In genomic region chr11:65183201-65183891, GRCh38 we compare ENCODE assay signal across 10 cellular contexts. TPM values are rescaled to one million over a fixed set of nuclear protein-coding genes. Genes with fewer than 3 reads are reported as not detected.
DNase-seq lines count a peak whose midpoint lies in the region; ATAC-seq and TF ChIP-seq lines count a peak whose summit lies in the region.
"Had no signal": no experiment of that assay in that cellular context is flagged by ENCODE, and none has a peak within 500 bp of the region (broad histone marks: within the 10 kb centered on the region; RNA-seq: fewer than 3 reads in every experiment).

No MANE protein-coding gene starts in this region.

- H3K4me1 Mint-ChIP-seq in central memory CD8-positive, alpha-beta T cell = peaks cover 31% of the 10 kb centered on the region

- peaks cover 44% of the 10 kb centered on the region for H3K4me1 ChIP-seq in HUES6 (ENCODE audit: control insufficient read depth, insufficient read depth, low read length)

- DNase-seq in AG04450 (ENCODE audit: low read depth, low spot score) (no peak), mucosa of gallbladder (ENCODE audit: low spot score) (peak; percentile 66), GM13976 (ENCODE audit: low spot score) (no peak), occipital lobe (lab: John Stamatoyannopoulos, UW) (no peak), NOMO-1 treated with dmso at 0.1 percent for 144 hours (lab: John Stamatoyannopoulos, UW; ENCODE audit: unreplicated experiment) (no peak)
- no peak for DNase-seq in central memory CD8-positive, alpha-beta T cell (ENCODE audit: low spot score in 2 of 2)

- ATAC-seq in central memory CD8-positive, alpha-beta T cell (replicated peaks; ENCODE audit: extremely low read depth, poor library complexity, severe bottlenecking) = no peak
- no peak for ATAC-seq in HG03280 (IDR thresholded peaks at IDR 0.05; ENCODE audit: unreplicated experiment)

- H3K4me3 ChIP-seq in AG04450 (ENCODE audit: low read depth, low read length) = peak overlapping the region; percentile 88
- peak overlapping the region; percentile 99 for H3K4me3 ChIP-seq in HUES6 (ENCODE audit: low read depth, low read length)

- no peaks in the 10 kb centered on the region for H3K9me3 Mint-ChIP-seq in central memory CD8-positive, alpha-beta T cell

- H3K4me3 Mint-ChIP-seq in central memory CD8-positive, alpha-beta T cell = peak overlapping the region; percentile 89

- CTCF ChIA-PET in AG04450 (lab: Charles Lee) = no interaction called here

- H3K27me3 ChIP-seq in AG04450 (ENCODE audit: control insufficient read depth, insufficient read depth, low read length) = no peaks in the 10 kb centered on the region
- no peaks in the 10 kb centered on the region for H3K27me3 ChIP-seq in HUES6 (ENCODE audit: control insufficient read depth, insufficient read depth, low read length)
- H3K27me3 ChIP-seq: right lobe of liver had no signal

- H3K27me3 Mint-ChIP-seq in central memory CD8-positive, alpha-beta T cell = no peaks in the 10 kb centered on the region

- peak overlapping the region; percentile 76 for H3K9ac ChIP-seq in HUES6 (ENCODE audit: low read length)

- H3K27ac ChIP-seq in AG04450 (ENCODE audit: low read depth, low read length) (no peak overlapping the region), HUES6 (ENCODE audit: low read depth, low read length) (no peak overlapping the region)

- POLR2A ChIA-PET in AG04450 (lab: Yijun Ruan, JAX) = interaction anchor here (2.3 kb wide), 1 partner anchor 48 kb away, joined by 10 read pairs; no protein-coding TSS in a partner anchor

- H3K36me3 Mint-ChIP-seq in central memory CD8-positive, alpha-beta T cell (ENCODE audit: insufficient read depth) = peaks cover 8% of the 10 kb centered on the region

- no peak for TF ChIP-seq CTCF in AG04450 (IDR thresholded peaks at IDR 0.05; ENCODE audit: low read depth, low read length)
- no peak for TF ChIP-seq CTCF in GM13976 (IDR thresholded peaks at IDR 0.05; ENCODE audit: borderline replicate concordance, control extremely low read depth, extremely low read depth, insufficient read depth, missing control alignments)

- in situ Hi-C loops in GM13976 (cut with MboI; ENCODE audit: low sequenced_read_pairs, unreplicated experiment) = no loop called here

- H3K9me3 ChIP-seq in AG04450 (ENCODE audit: control insufficient read depth, insufficient read depth, low read length) (peaks cover 5% of the 10 kb centered on the region; the same call in 1 of the 2 replicates), HUES6 (ENCODE audit: control insufficient read depth, insufficient read depth, low read depth, low read length) (no peaks in the 10 kb centered on the region)
- H3K9me3 ChIP-seq: right lobe of liver had no signal

- no peak overlapping the region for H3K27ac Mint-ChIP-seq in central memory CD8-positive, alpha-beta T cell (ENCODE audit: low read depth)

- peaks cover 28% of the 10 kb centered on the region for H3K36me3 ChIP-seq in HUES6 (ENCODE audit: control insufficient read depth, insufficient read depth, low read length)

RNA-seq across cellular contexts. Expression of gene CAPN1, which starts 1.6 kb away (rescaled TPM):
- polyA plus RNA-seq in AG04450 (2011; rRNA removed) = 84.1 and 123 TPM in 2 replicates
- polyA minus RNA-seq in AG04450 (2011; rRNA and poly(A)+ RNA removed) = 105 and 131 TPM in 2 replicates
- 287 TPM for total RNA-seq in mucosa of gallbladder
- 56.5 TPM for total RNA-seq in occipital lobe

RNA-seq across cellular contexts. Expression of gene SPDYC, which starts 13.3 kb away (rescaled TPM):
- not detected in 2 replicates for polyA plus RNA-seq in AG04450 (2011; rRNA removed)
- not detected in 2 replicates for polyA minus RNA-seq in AG04450 (2011; rRNA and poly(A)+ RNA removed)
- total RNA-seq in mucosa of gallbladder = not detected
- not detected for total RNA-seq in occipital lobe
- total RNA-seq: HT1080 had no signal

RNA-seq across cellular contexts. Expression of gene SYVN1, which starts 49.0 kb away (rescaled TPM):
- polyA plus RNA-seq in AG04450 (2011; rRNA removed) = 18.7 and 27.7 TPM in 2 replicates
- polyA minus RNA-seq in AG04450 (2011; rRNA and poly(A)+ RNA removed) = 37.7 and 51.5 TPM in 2 replicates
- 84.4 TPM for total RNA-seq in mucosa of gallbladder
- total RNA-seq in occipital lobe = 10.1 TPM
